Comparison of ENCODE assay signal across 23 cellular contexts in the genomic region with DNA sequence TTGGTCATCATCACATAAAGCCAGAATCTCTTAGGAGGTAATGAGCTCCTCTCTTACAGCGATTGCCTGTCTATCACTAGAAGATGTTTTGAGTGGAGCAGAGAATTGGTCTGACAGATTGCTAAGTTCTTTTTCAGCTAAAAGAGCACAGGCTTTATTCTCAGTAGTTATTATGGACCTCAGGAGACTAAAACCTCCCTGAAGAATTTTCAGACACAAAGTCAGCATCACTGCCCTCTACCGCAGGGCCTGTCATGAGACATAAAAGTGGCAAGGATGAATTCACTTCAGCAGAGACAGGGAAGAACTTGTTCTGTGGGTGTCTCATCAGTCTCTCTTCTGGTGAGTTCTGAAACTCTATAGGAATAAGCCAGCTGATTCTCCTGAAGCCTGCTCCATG. TPM values are rescaled to one million over a fixed set of nuclear protein-coding genes. Genes with fewer than 3 reads are reported as not detected.
DNase-seq lines count a peak whose midpoint lies in the region; ATAC-seq, FAIRE-seq and TF ChIP-seq lines count a peak whose summit lies in the region.
"Had no signal": no experiment of that assay in that cellular context is flagged by ENCODE, and none has a peak within 500 bp of the region (broad histone marks: within the 10 kb centered on the region; RNA-seq: fewer than 3 reads in every experiment).

TSS of gene OR51I2 (plus strand) at position 301 of the 400 bp plus-strand sequence. CDS start 4,166 bp downstream, outside the sequence.

- TF ChIP-seq RAD21 in HCT116 (IDR thresholded peaks at IDR 0.05; ENCODE audit: low read depth) (no peak), K562 (CRISPR knock-in tag; conservative IDR thresholded peaks at IDR 0.05 in 1 of 2, IDR thresholded peaks at IDR 0.05 in 1 of 2) (no peak)

- H4K20me1 ChIP-seq in HCT116 (ENCODE audit: insufficient read depth) (peaks cover 56% of the 10 kb centered on the region), K562 (replicated peaks; ENCODE audit: control insufficient read depth, insufficient read depth, low read length) (peaks cover 10% of the 10 kb centered on the region)
- H4K20me1 ChIP-seq: BLaER1 had no signal

- ATAC-seq in HCT116 (no peak), K562 (no peak)
- ATAC-seq: CD8-positive, alpha-beta T cell had no signal

- DNase-seq in HCT116 (ENCODE audit: low read depth, low spot score), result no peak
- DNase-seq in K562 (ENCODE audit: extremely low read depth in 1 of 4, low spot score in 3 of 4), result no peak
- DNase-seq in retina, result peak; percentile 1
- DNase-seq in cerebellar nuclear complex (lab: John Stamatoyannopoulos, UW), result no peak
- no peak for DNase-seq in activated CD8-positive, alpha-beta memory T cell treated with anti-CD3 and anti-CD28 coated beads, Interleukin-2, amount 50 U/mL, for 4 hours
- DNase-seq in activated CD4-positive, alpha-beta T cell treated with anti-CD3 and anti-CD28 coated beads, Interleukin-2, amount 10 ng/mL, durations not matched to agents 24 days and 14 days, result no peak
- DNase-seq: 8988T; ACHN; BE2C; C1 segment of cervical spinal cord; Caco-2; Calu3; CD4-positive, alpha-beta T cell; CD8-positive, alpha-beta T cell; DMS79 treated with DMSO at 0.1 percent for 48 hours; GF-D8 had no signal

- no peak within 1 kb of the TSS for H3K4me3 Mint-ChIP-seq in activated CD4-positive, alpha-beta T cell treated with anti-CD3 and anti-CD28 coated beads, Interleukin-2, amount 10 ng/mL, durations not matched to agents 24 days and 14 days
- H3K4me3 Mint-ChIP-seq: CD4-positive, alpha-beta T cell; CD8-positive, alpha-beta T cell had no signal

- H3K36me3 ChIP-seq in HCT116 (ENCODE audit: control insufficient read depth in 1 of 2, insufficient read depth in 2 of 2, low read length in 2 of 2) (peaks cover 14 to 71% of the 10 kb centered on the region in 2 experiments), K562 (ENCODE audit: control insufficient read depth, insufficient read depth, low read length) (peaks cover 89% of the 10 kb centered on the region)
- H3K36me3 ChIP-seq: BE2C, BLaER1 had no signal

- no peak for TF ChIP-seq POLR2A in HCT116 (IDR thresholded peaks at IDR 0.05; ENCODE audit: borderline replicate concordance, extremely low read depth, insufficient read depth, insufficient read length)
- TF ChIP-seq POLR2A in K562 (conservative IDR thresholded peaks at IDR 0.05), result no peak

- H3K27me3 Mint-ChIP-seq in activated CD4-positive, alpha-beta T cell treated with anti-CD3 and anti-CD28 coated beads, Interleukin-2, amount 10 ng/mL, durations not matched to agents 24 days and 14 days, result no peaks in the 10 kb centered on the region

- 90% methylated on average over 2 of the region's 2 CpGs for WGBS in K562 (ENCODE audit: insufficient coverage, low coverage, missing lambda C conversion rate)

- no peaks in the 10 kb centered on the region for H3K9me3 Mint-ChIP-seq in activated CD4-positive, alpha-beta T cell treated with anti-CD3 and anti-CD28 coated beads, Interleukin-2, amount 10 ng/mL, durations not matched to agents 24 days and 14 days
- H3K9me3 Mint-ChIP-seq: CD4-positive, alpha-beta T cell; CD8-positive, alpha-beta T cell had no signal

- BruUV-seq in HCT116 (replicated peaks; lab: Mats Ljungman, UMichigan), result no TSS peak
- no TSS peak for BruUV-seq in K562 (replicated peaks; lab: Mats Ljungman, UMichigan)

- H3K36me3 Mint-ChIP-seq in activated CD4-positive, alpha-beta T cell treated with anti-CD3 and anti-CD28 coated beads, Interleukin-2, amount 10 ng/mL, durations not matched to agents 24 days and 14 days (ENCODE audit: low read depth), result no peaks in the 10 kb centered on the region
- H3K36me3 Mint-ChIP-seq: CD8-positive, alpha-beta T cell had no signal

- H3K79me2 ChIP-seq in HCT116 (ENCODE audit: insufficient read depth, low read length) (peaks cover 98% of the 10 kb centered on the region), K562 (ENCODE audit: control insufficient read depth, insufficient read depth, low read length) (peaks cover 93% of the 10 kb centered on the region)

- H3K4me1 ChIP-seq in HCT116 (ENCODE audit: control insufficient read depth in 1 of 2, insufficient read depth in 2 of 2, low read length in 2 of 2), result peaks cover 0 to 30% of the 10 kb centered on the region in 2 experiments; a peak in 1 of 4 replicates
- H3K4me1 ChIP-seq in K562 (replicated peaks in 1 of 2; ENCODE audit: control insufficient read depth in 2 of 2, insufficient read depth in 2 of 2, low read length in 2 of 2), result no peaks in the 10 kb centered on the region; a peak in 1 of 5 replicates
- H3K4me1 ChIP-seq: BE2C, BLaER1, Caco-2 had no signal

- POLR2A ChIA-PET in HCT116 (lab: Charles Lee), result no interaction called here
- POLR2A ChIA-PET in K562 (lab: Yijun Ruan, JAX), result interaction anchor here (0.6 kb wide), 2 partner anchors 11 to 62 kb away, joined by 3 read pairs; no protein-coding TSS in a partner anchor

- H3K9ac ChIP-seq in HCT116 (ENCODE audit: low read length) (0 out of 2 replicates have a peak within 1 kb of the TSS, but pooled peaks have one; percentile 2), K562 (ENCODE audit: insufficient read depth in 1 of 2, low read depth in 2 of 2, low read length in 2 of 2) (no peak within 1 kb of the TSS)
- H3K9ac ChIP-seq: BLaER1 had no signal

- intact Hi-C loops in HCT116 (cut with micrococcal nuclease) (no loop called here), K562 (cut with micrococcal nuclease) (no loop called here)
- intact Hi-C loops in activated CD4-positive, alpha-beta T cell treated with anti-CD3 and anti-CD28 coated beads, Interleukin-2, amount 10 ng/mL, durations not matched to agents 24 days and 14 days (cut with micrococcal nuclease), result no loop called here

- RAD21 ChIA-PET in HCT116 (lab: Charles Lee; ENCODE audit: low non-redundant PET in 1 of 2, low total read pairs in 2 of 2, uncharacterized antibody in 2 of 2, unreplicated experiment in 2 of 2), result no interaction called here

- CTCF ChIA-PET in HCT116 (lab: Charles Lee) (no interaction called here), K562 (lab: Yijun Ruan, JAX; ENCODE audit: low intra/inter-chr PET ratio) (no interaction called here)

- TF ChIP-seq CTCF in HCT116 (IDR thresholded peaks at IDR 0.05 in 2 of 3, conservative IDR thresholded peaks at IDR 0.05 in 1 of 3; ENCODE audit: borderline replicate concordance in 1 of 3, insufficient read depth in 1 of 3, low read depth in 2 of 3, low read length in 2 of 3), result no peak
- no peak for TF ChIP-seq CTCF in K562 (IDR thresholded peaks at IDR 0.05 in 2 of 3, conservative IDR thresholded peaks at IDR 0.05 in 1 of 3; ENCODE audit: insufficient read depth in 2 of 3, low read depth in 1 of 3, low read length in 3 of 3)

- H3K4me1 Mint-ChIP-seq in activated CD4-positive, alpha-beta T cell treated with anti-CD3 and anti-CD28 coated beads, Interleukin-2, amount 10 ng/mL, durations not matched to agents 24 days and 14 days, result no peaks in the 10 kb centered on the region

- H3K27ac Mint-ChIP-seq in activated CD4-positive, alpha-beta T cell treated with anti-CD3 and anti-CD28 coated beads, Interleukin-2, amount 10 ng/mL, durations not matched to agents 24 days and 14 days, result no peak within 1 kb of the TSS
- H3K27ac Mint-ChIP-seq: CD4-positive, alpha-beta T cell; CD8-positive, alpha-beta T cell had no signal

- H3K4me3 ChIP-seq in HCT116 (replicated peaks in 1 of 2; ENCODE audit: low read depth in 1 of 2, low read length in 2 of 2), result no peak within 1 kb of the TSS
- no peak within 1 kb of the TSS for H3K4me3 ChIP-seq in K562
- H3K4me3 ChIP-seq: BLaER1 had no signal

- peak within 1 kb of the TSS; percentile 30; the same call in 1 of the 2 replicates for H3K27ac ChIP-seq in HCT116 (ENCODE audit: low read depth, low read length)
- no peak within 1 kb of the TSS; the same call in 2 of the 3 replicates for H3K27ac ChIP-seq in K562 (ENCODE audit: extremely low read depth, low read depth, low read length)
- H3K27ac ChIP-seq: BLaER1 had no signal

- in situ Hi-C loops in K562 (cut with MboI), result loop anchor here (5.0 kb wide), 1 partner anchor 147 kb away; the partner anchor contains the start of gene OR51B4

- no peak for FAIRE-seq in K562 (lab: Jason Lieb, UNC)
- FAIRE-seq: A204.1, D721Med, G401.6, GM12891 had no signal

- peaks cover 3% of the 10 kb centered on the region for H3K9me1 ChIP-seq in K562 (ENCODE audit: control insufficient read depth, insufficient read depth, low read length)

- TF ChIP-seq EP300 in K562 (IDR thresholded peaks at IDR 0.05; ENCODE audit: low read length), result no peak

- H3K27me3 ChIP-seq in HCT116 (ENCODE audit: insufficient read depth, low read length), result no peaks in the 10 kb centered on the region
- no peaks in the 10 kb centered on the region for H3K27me3 ChIP-seq in K562 (ENCODE audit: control insufficient read depth in 2 of 2, insufficient read depth in 2 of 2, low read length in 2 of 2)
- H3K27me3 ChIP-seq: BE2C, BLaER1 had no signal

- H3K9me3 ChIP-seq in HCT116 (ENCODE audit: control insufficient read depth in 1 of 2, insufficient read depth in 1 of 2, low read depth in 1 of 2, low read length in 2 of 2), result no peaks in the 10 kb centered on the region
- H3K9me3 ChIP-seq in K562 (replicated peaks; ENCODE audit: control insufficient read depth, insufficient read depth, low read depth, low read length), result no peaks in the 10 kb centered on the region
- H3K9me3 ChIP-seq: BE2C, BLaER1, Caco-2 had no signal

- H3K4me2 ChIP-seq in HCT116 (ENCODE audit: low read length) (no peak within 1 kb of the TSS), K562 (ENCODE audit: insufficient read depth, low read length) (no peak within 1 kb of the TSS)
- H3K4me2 ChIP-seq: BLaER1 had no signal

- no peak within 1 kb of the TSS for H2AFZ ChIP-seq in HCT116 (ENCODE audit: low read depth, low read length, poor library complexity, severe bottlenecking)
- no peak within 1 kb of the TSS for H2AFZ ChIP-seq in K562 (ENCODE audit: low read depth, low read length)

- H3K9me2 ChIP-seq in HCT116 (ENCODE audit: insufficient read depth), result no peaks in the 10 kb centered on the region

RNA-seq across cellular contexts. Expression of gene OR51I2, which starts in this region (rescaled TPM):
- total RNA-seq in HCT116 (2021; ENCODE audit: unreplicated experiment) (not detected), K562 (2014; rRNA removed) (not detected in 2 replicates), K562 (2014; rRNA removed; fragmentation: Illumina TruSeq; extraction: Trizol) (not detected in 2 replicates), K562 (2015; rRNA removed; fragmentation: Illumina TruSeq; extraction: Trizol) (not detected in 2 replicates), K562 (2021) (not detected in 2 replicates)
- polyA plus RNA-seq in HCT116 (2012), result 0.82 and 1.1 TPM in 2 replicates
- total RNA-seq in K562 (2011; cell fraction: chromatin; rRNA removed; ENCODE audit: low replicate concordance), result 0.21 and 0.77 TPM in 2 replicates
- total RNA-seq in K562 (2011; cell fraction: nucleolus; rRNA removed), result not detected in 2 replicates
- 0.37 and 0.69 TPM in 2 replicates for total RNA-seq in K562 (2011; cell fraction: nucleoplasm; rRNA removed)
- polyA plus RNA-seq in K562 (2011; rRNA removed) (not detected in 2 replicates), K562 (2014; fragmentation: Illumina TruSeq; extraction: Trizol) (not detected in 2 replicates), K562 (2014; fragmentation: Nextera tagmentation; extraction: Ambion mirVana) (under 1 TPM; 0.06 to 0.61 TPM), K562 (2014; rRNA removed) (0.07 TPM in 1 of 2 replicates, not detected in the other)
- not detected in 2 replicates for polyA plus RNA-seq in K562 (2011; cell fraction: cytosol; rRNA removed)
- not detected in 2 replicates for polyA plus RNA-seq in K562 (2011; cell fraction: nucleus; rRNA removed)
- polyA plus RNA-seq in K562 (2012), result 0.22 and 0.44 TPM in 2 replicates
- polyA minus RNA-seq in K562 (2011; rRNA and poly(A)+ RNA removed), result 0.24 TPM in 1 of 2 replicates, not detected in the other
- not detected in 2 replicates for polyA minus RNA-seq in K562 (2011; cell fraction: cytosol; rRNA and poly(A)+ RNA removed)
- 0.13 and 0.22 TPM in 2 replicates for polyA minus RNA-seq in K562 (2011; cell fraction: nucleus; rRNA and poly(A)+ RNA removed)
- not detected in 2 replicates for total RNA-seq in activated CD4-positive, alpha-beta T cell treated with anti-CD3 and anti-CD28 coated beads, Interleukin-2, amount 10 ng/mL, durations not matched to agents 24 days and 14 days
- total RNA-seq: A673; Caco-2; Calu3; CD4-positive, alpha-beta T cell; CD8-positive, alpha-beta T cell had no signal
- polyA plus RNA-seq: AG04450 had no signal

Comparison
In these comparisons a context has a peak if more than half of its experiments do, and no peak if none do; other contexts are left out.
1. Of the 22 proteins assayed by ChIP-seq in both K562 and HCT116: peak only in K562: POLR2AphosphoS5; only in HCT116: none; in both: none; in neither: 21.